In the genomic region with DNA sequence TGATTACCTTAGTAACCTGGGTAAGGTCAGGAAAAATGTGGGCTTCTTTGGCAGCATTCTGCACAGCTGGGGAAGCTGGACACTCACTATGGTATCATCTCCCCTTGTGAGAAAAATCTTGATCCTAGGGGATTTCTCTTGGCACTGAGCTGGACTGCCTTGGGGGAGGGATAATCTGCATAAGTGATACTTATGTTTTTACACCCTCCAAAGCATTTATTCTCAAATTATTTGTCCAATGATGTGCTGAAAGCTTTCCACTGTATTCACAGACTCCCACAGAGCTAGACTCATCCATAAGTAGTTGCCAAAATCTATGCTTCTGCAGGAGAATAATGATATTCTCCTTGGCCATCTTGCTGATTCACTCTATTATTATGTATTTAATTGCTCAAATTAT, we compare ENCODE assay signal across 17 cellular contexts.
DNase-seq lines count a peak whose midpoint lies in the region; ATAC-seq lines count a peak whose summit lies in the region.
"Had no signal": no experiment of that assay in that cellular context is flagged by ENCODE, and none has a peak within 500 bp of the region (broad histone marks: within the 10 kb centered on the region; RNA-seq: fewer than 3 reads in every experiment).

No MANE protein-coding gene starts in this region.

- no peak overlapping the region for H3K4me3 Mint-ChIP-seq in T-helper 2 cell treated with Interferon-gamma antibody and Interleukin-4, amounts not matched to agents 5 μg/mL and 100 μg/mL, for 36 hours
- H3K4me3 Mint-ChIP-seq: CD14-positive monocyte; CD4-positive, alpha-beta memory T cell; CD4-positive, CD25-positive, alpha-beta regulatory T cell; CD8-positive, alpha-beta memory T cell had no signal

- H3K27ac Mint-ChIP-seq in T-helper 2 cell treated with Interferon-gamma antibody and Interleukin-4, amounts not matched to agents 5 μg/mL and 100 μg/mL, for 36 hours: no peak overlapping the region
- H3K27ac Mint-ChIP-seq: CD14-positive monocyte; CD4-positive, alpha-beta memory T cell; CD4-positive, CD25-positive, alpha-beta regulatory T cell; CD8-positive, alpha-beta memory T cell had no signal

- H3K27me3 Mint-ChIP-seq in T-helper 2 cell treated with Interferon-gamma antibody and Interleukin-4, amounts not matched to agents 5 μg/mL and 100 μg/mL, for 36 hours (ENCODE audit: low read depth): no peaks in the 10 kb centered on the region

- no peaks in the 10 kb centered on the region for H3K4me1 Mint-ChIP-seq in T-helper 2 cell treated with Interferon-gamma antibody and Interleukin-4, amounts not matched to agents 5 μg/mL and 100 μg/mL, for 36 hours (ENCODE audit: low read depth)
- H3K4me1 Mint-ChIP-seq: CD4-positive, alpha-beta memory T cell; CD4-positive, CD25-positive, alpha-beta regulatory T cell; CD8-positive, alpha-beta memory T cell had no signal

- no peak overlapping the region for H3K4me3 ChIP-seq in skeletal muscle cell (ENCODE audit: low read depth, low read length)
- H3K4me3 ChIP-seq: BLaER1 had no signal

- no peak for ATAC-seq in HG03108 (IDR thresholded peaks at IDR 0.05; ENCODE audit: unreplicated experiment)

- DNase-seq in fibroblast of gingiva (ENCODE audit: low read depth) (peak; percentile 10), skeletal muscle cell (ENCODE audit: low read depth) (peak; percentile 27), putamen (ENCODE audit: low spot score) (no peak)
- no peak for DNase-seq in T-helper 2 cell treated with Interferon-gamma antibody and Interleukin-4, amounts not matched to agents 5 μg/mL and 100 μg/mL, for 36 hours (ENCODE audit: low spot score)
- DNase-seq: 8988T; ACHN; BE2C; C1 segment of cervical spinal cord; CD4-positive, alpha-beta memory T cell; CD4-positive, CD25-positive, alpha-beta regulatory T cell; CD8-positive, alpha-beta memory T cell; COR-L47; DMS79 treated with DMSO at 0.1 percent for 48 hours; GF-D8 had no signal

- H3K9me3 Mint-ChIP-seq in T-helper 2 cell treated with Interferon-gamma antibody and Interleukin-4, amounts not matched to agents 5 μg/mL and 100 μg/mL, for 36 hours: no peaks in the 10 kb centered on the region

- no peaks in the 10 kb centered on the region for H3K36me3 Mint-ChIP-seq in T-helper 2 cell treated with Interferon-gamma antibody and Interleukin-4, amounts not matched to agents 5 μg/mL and 100 μg/mL, for 36 hours (ENCODE audit: low read depth)
- H3K36me3 Mint-ChIP-seq: CD4-positive, alpha-beta memory T cell; CD4-positive, CD25-positive, alpha-beta regulatory T cell; CD8-positive, alpha-beta memory T cell had no signal

Comparison
In these comparisons a context has a peak if more than half of its experiments do, and no peak if none do; other contexts are left out.
1. DNase-seq: peak in fibroblast of gingiva (single experiment) and skeletal muscle cell (single experiment); none in putamen (single experiment) and T-helper 2 cell treated with Interferon-gamma antibody and Interleukin-4, amounts not matched to agents 5 μg/mL and 100 μg/mL, for 36 hours (single experiment).